Comparison of ENCODE assay signal across 10 cellular contexts in the genomic region with DNA sequence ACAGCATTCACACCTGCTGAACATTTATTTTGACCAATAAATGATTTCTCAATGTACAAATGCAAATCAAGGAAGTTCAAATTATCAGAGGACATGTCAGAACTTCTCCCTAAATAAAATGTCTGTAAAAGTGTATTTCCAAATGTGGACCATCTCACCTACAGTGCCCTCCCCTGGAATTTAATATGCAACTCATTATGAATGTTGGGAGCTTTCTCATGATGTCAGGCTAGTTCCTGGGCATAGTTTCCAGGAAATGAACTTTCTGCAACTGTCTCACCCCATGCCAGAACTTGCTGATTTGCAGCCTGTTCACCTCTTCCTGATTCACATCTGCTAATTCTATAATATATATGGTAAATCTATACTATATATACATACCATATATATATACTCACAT.
"Had no signal": no experiment of that assay in that cellular context is flagged by ENCODE, and none has a peak within 500 bp of the region (broad histone marks: within the 10 kb centered on the region; RNA-seq: fewer than 3 reads in every experiment).

No MANE protein-coding gene starts in this region.

- H3K4me1 ChIP-seq: HAP-1 had no signal

- H3K27ac ChIP-seq: GM23248, HL-60 had no signal

- H3K27me3 Mint-ChIP-seq: IgD-negative memory B cell had no signal

- DNase-seq: GM23248, GOT3, H7, HFFc6, KBM-7 had no signal

- H3K4me3 Mint-ChIP-seq: HFFc6, IgD-negative memory B cell had no signal

- ATAC-seq: HCT116, HepG2 had no signal

- H3K4me3 ChIP-seq: GM23248, HAP-1 had no signal

- H3K9me3 ChIP-seq: HAP-1 had no signal

- H3K36me3 ChIP-seq: HAP-1 had no signal

- H3K36me3 Mint-ChIP-seq: IgD-negative memory B cell had no signal

- H3K27ac Mint-ChIP-seq: HFFc6, IgD-negative memory B cell had no signal

- H3K4me1 Mint-ChIP-seq: IgD-negative memory B cell had no signal

- H3K9me3 Mint-ChIP-seq: HFFc6, IgD-negative memory B cell had no signal
